Comparison of ENCODE assay signal across 9 cellular contexts in genomic region chr12:124884587-124885438, GRCh38. TPM values are rescaled to one million over a fixed set of nuclear protein-coding genes. Genes with fewer than 3 reads are reported as not detected.
DNase-seq lines count a peak whose midpoint lies in the region; ATAC-seq, FAIRE-seq and TF ChIP-seq lines count a peak whose summit lies in the region.
"Had no signal": no experiment of that assay in that cellular context is flagged by ENCODE, and none has a peak within 500 bp of the region (broad histone marks: within the 10 kb centered on the region; RNA-seq: fewer than 3 reads in every experiment).

No MANE protein-coding gene starts in this region.

- no peaks in the 10 kb centered on the region for H3K27me3 Mint-ChIP-seq in MCF 10A (ENCODE audit: insufficient read depth, unreplicated experiment)

- H3K36me3 ChIP-seq in K562 (ENCODE audit: control insufficient read depth, insufficient read depth, low read length), result no peaks in the 10 kb centered on the region

- H2AFZ ChIP-seq in K562 (ENCODE audit: low read depth, low read length), result peak overlapping the region; percentile 37
- H2AFZ ChIP-seq: parathyroid adenoma had no signal

- intact Hi-C loops in K562 (cut with micrococcal nuclease), result loop anchor here (2.0 kb wide), 2 partner anchors 22 kb away; partner anchors contain the start of gene SCARB1
- intact Hi-C loops in MCF 10A (cut with micrococcal nuclease), result no loop called here

- no peak for TF ChIP-seq POLR2A in K562 (conservative IDR thresholded peaks at IDR 0.05)

- CTCF ChIA-PET in K562 (lab: Yijun Ruan, JAX; ENCODE audit: low intra/inter-chr PET ratio), result no interaction called here
- CTCF ChIA-PET in MCF 10A (lab: Yijun Ruan, JAX), result interaction anchor here (1.2 kb wide), 1 partner anchor 8 kb away, joined by 4 read pairs; no protein-coding TSS in a partner anchor

- H3K27ac ChIP-seq in K562 (ENCODE audit: extremely low read depth, low read depth, low read length), result peak overlapping the region; percentile 57; the same call in 2 of the 3 replicates
- H3K27ac ChIP-seq: parathyroid adenoma had no signal

- no peaks in the 10 kb centered on the region for H3K27me3 ChIP-seq in K562 (ENCODE audit: control insufficient read depth in 2 of 2, insufficient read depth in 2 of 2, low read length in 2 of 2)

- in situ Hi-C loops in K562 (cut with MboI), result no loop called here

- no peaks in the 10 kb centered on the region for H3K9me3 Mint-ChIP-seq in MCF 10A (ENCODE audit: unreplicated experiment)

- H3K9me1 ChIP-seq in K562 (ENCODE audit: control insufficient read depth, insufficient read depth, low read length), result no peaks in the 10 kb centered on the region

- H3K4me1 ChIP-seq in K562 (replicated peaks in 1 of 2; ENCODE audit: control insufficient read depth in 2 of 2, insufficient read depth in 2 of 2, low read length in 2 of 2), result peaks cover 36 to 55% of the 10 kb centered on the region in 2 experiments
- H3K4me1 ChIP-seq: parathyroid adenoma had no signal

- peak; percentile 100 for FAIRE-seq in K562 (lab: Jason Lieb, UNC)

- H3K36me3 Mint-ChIP-seq in MCF 10A (ENCODE audit: insufficient read depth, unreplicated experiment), result peaks cover 1% of the 10 kb centered on the region

- H3K4me1 Mint-ChIP-seq in MCF 10A (ENCODE audit: insufficient read depth, unreplicated experiment), result peaks cover 7% of the 10 kb centered on the region

- H3K4me2 ChIP-seq in K562 (ENCODE audit: insufficient read depth, low read length), result peak overlapping the region; percentile 76

- peak; percentile 85 for TF ChIP-seq EP300 in K562 (IDR thresholded peaks at IDR 0.05; ENCODE audit: low read length)

- TF ChIP-seq CTCF in K562 (IDR thresholded peaks at IDR 0.05 in 2 of 3, conservative IDR thresholded peaks at IDR 0.05 in 1 of 3; ENCODE audit: insufficient read depth in 2 of 3, low read depth in 1 of 3, low read length in 3 of 3) (peak in 2 of 3 experiments; percentile 25 to 28; a peak in 2 of 6 replicates), MCF 10A (IDR thresholded peaks at IDR 0.05; ENCODE audit: unreplicated experiment) (no peak)

- WGBS in K562 (ENCODE audit: insufficient coverage, low coverage, missing lambda C conversion rate), result under 1% methylated on average over 13 of the region's 15 CpGs

- H3K79me2 ChIP-seq in K562 (ENCODE audit: control insufficient read depth, insufficient read depth, low read length), result no peaks in the 10 kb centered on the region
- H3K79me2 ChIP-seq: parathyroid adenoma had no signal

- no peaks in the 10 kb centered on the region; the same call in 1 of the 2 replicates for H4K20me1 ChIP-seq in K562 (replicated peaks; ENCODE audit: control insufficient read depth, insufficient read depth, low read length)

- TF ChIP-seq RAD21 in K562 (CRISPR knock-in tag; conservative IDR thresholded peaks at IDR 0.05 in 1 of 2, IDR thresholded peaks at IDR 0.05 in 1 of 2), result no peak

- H3K9me3 ChIP-seq in K562 (replicated peaks; ENCODE audit: control insufficient read depth, insufficient read depth, low read depth, low read length), result no peaks in the 10 kb centered on the region

- no peak overlapping the region for H3K4me3 Mint-ChIP-seq in MCF 10A (ENCODE audit: unreplicated experiment)

- H3K4me3 ChIP-seq in K562, result no peak overlapping the region

- DNase-seq in DMS53 treated with DMSO at 0.1 percent for 48 hours (lab: John Stamatoyannopoulos, UW; ENCODE audit: unreplicated experiment), result peak; percentile 62
- peak; percentile 77 to 98 (median 82) for DNase-seq in K562 (ENCODE audit: extremely low read depth in 1 of 4, low spot score in 3 of 4)
- no peak for DNase-seq in MCF 10A (ENCODE audit: unreplicated experiment)
- DNase-seq in pons (ENCODE audit: low spot score), result no peak
- DNase-seq in AG08395 (ENCODE audit: low spot score), result no peak
- no peak for DNase-seq in activated CD4-positive, alpha-beta T cell treated with anti-CD3 and anti-CD28 coated beads, Interleukin-2, amount 50 U/mL, for 4 hours

- peak; percentile 86 for ATAC-seq in GM19397 (IDR thresholded peaks at IDR 0.05; ENCODE audit: unreplicated experiment)
- peak; percentile 94 for ATAC-seq in HG03354 (IDR thresholded peaks at IDR 0.05; ENCODE audit: poor library complexity, severe bottlenecking, unreplicated experiment)
- peak; percentile 87 for ATAC-seq in K562

- BruUV-seq in K562 (replicated peaks; lab: Mats Ljungman, UMichigan) (no TSS peak), MCF 10A (replicated peaks; lab: Mats Ljungman, UMichigan) (no TSS peak)

- POLR2A ChIA-PET in K562 (lab: Yijun Ruan, JAX), result interaction anchor here (0.7 to 1.4 kb wide), 8 partner anchors 9 to 30 kb away, joined by 3 to 6 read pairs (median 3); partner anchors contain the start of genes SCARB1 and UBC
- POLR2A ChIA-PET in MCF 10A (lab: Yijun Ruan, JAX), result interaction anchor here (1.0 kb wide), 1 partner anchor 15 kb away, joined by 3 read pairs; no protein-coding TSS in a partner anchor

- no peak overlapping the region for H3K27ac Mint-ChIP-seq in MCF 10A (ENCODE audit: low read depth, unreplicated experiment)

- H3K9ac ChIP-seq in K562 (ENCODE audit: insufficient read depth in 1 of 2, low read depth in 2 of 2, low read length in 2 of 2), result peak overlapping the region; percentile 9 to 14; a peak in 3 of 4 replicates
- H3K9ac ChIP-seq: parathyroid adenoma had no signal

TF ChIP-seq in K562, 482 proteins besides CTCF, POLR2A, EP300 and RAD21 (continues in another document):
- TF ChIP-seq ZNF511 (CRISPR knock-in tag; IDR thresholded peaks at IDR 0.05), result 0 out of 2 replicates have a peak, but pooled peaks have one; percentile 48
- TF ChIP-seq RB1 (IDR thresholded peaks at IDR 0.05; ENCODE audit: low read depth), result peak; percentile 22; the same call in 1 of the 2 replicates

RNA-seq across cellular contexts. Expression of gene SCARB1, which starts 21.1 kb away (rescaled TPM):
- 238 and 543 TPM in 2 replicates for total RNA-seq in K562 (2011; cell fraction: chromatin; rRNA removed; ENCODE audit: low replicate concordance)
- total RNA-seq in K562 (2011; cell fraction: nucleolus; rRNA removed), result 351 and 425 TPM in 2 replicates
- total RNA-seq in K562 (2011; cell fraction: nucleoplasm; rRNA removed), result 354 and 357 TPM in 2 replicates
- 52.8 and 83.0 TPM in 2 replicates for total RNA-seq in K562 (2014; rRNA removed)
- total RNA-seq in K562 (2014; rRNA removed; fragmentation: Illumina TruSeq; extraction: Trizol), result 30.9 and 38.4 TPM in 2 replicates
- 36.0 and 38.7 TPM in 2 replicates for total RNA-seq in K562 (2015; rRNA removed; fragmentation: Illumina TruSeq; extraction: Trizol)
- total RNA-seq in K562 (2021), result 148 and 157 TPM in 2 replicates
- polyA plus RNA-seq in K562 (2011; rRNA removed), result 81.9 and 168 TPM in 2 replicates
- 161 and 163 TPM in 2 replicates for polyA plus RNA-seq in K562 (2011; cell fraction: cytosol; rRNA removed)
- polyA plus RNA-seq in K562 (2011; cell fraction: nucleus; rRNA removed), result 435 and 491 TPM in 2 replicates
- polyA plus RNA-seq in K562 (2012), result 87.6 and 124 TPM in 2 replicates
- polyA plus RNA-seq in K562 (2014; fragmentation: Illumina TruSeq; extraction: Trizol), result 143 and 152 TPM in 2 replicates
- polyA plus RNA-seq in K562 (2014; fragmentation: Nextera tagmentation; extraction: Ambion mirVana), result 1 to 10 TPM in 1 of 2 experiments, under 1 TPM in 1; 0.56 to 4.7 TPM
- polyA plus RNA-seq in K562 (2014; rRNA removed), result 79.2 and 92.6 TPM in 2 replicates
- 83.0 and 106 TPM in 2 replicates for polyA minus RNA-seq in K562 (2011; rRNA and poly(A)+ RNA removed)
- 90.2 and 100 TPM in 2 replicates for polyA minus RNA-seq in K562 (2011; cell fraction: cytosol; rRNA and poly(A)+ RNA removed)
- polyA minus RNA-seq in K562 (2011; cell fraction: nucleus; rRNA and poly(A)+ RNA removed), result 82.3 and 143 TPM in 2 replicates
- total RNA-seq in MCF 10A (2022), result 48.2 and 71.0 TPM in 2 replicates

RNA-seq across cellular contexts. Expression of gene UBC, which starts 29.6 kb away (rescaled TPM):
- total RNA-seq in K562 (2011; cell fraction: chromatin; rRNA removed; ENCODE audit: low replicate concordance), result 193 and 317 TPM in 2 replicates
- 188 and 214 TPM in 2 replicates for total RNA-seq in K562 (2011; cell fraction: nucleolus; rRNA removed)
- total RNA-seq in K562 (2011; cell fraction: nucleoplasm; rRNA removed), result 283 and 301 TPM in 2 replicates
- total RNA-seq in K562 (2014; rRNA removed) (717 and 744 TPM in 2 replicates), K562 (2014; rRNA removed; fragmentation: Illumina TruSeq; extraction: Trizol) (771 and 813 TPM in 2 replicates), K562 (2015; rRNA removed; fragmentation: Illumina TruSeq; extraction: Trizol) (795 and 812 TPM in 2 replicates), K562 (2021) (697 and 765 TPM in 2 replicates), MCF 10A (2022) (1,485 and 1,602 TPM in 2 replicates)
- polyA plus RNA-seq in K562 (2011; rRNA removed) (1,118 and 1,197 TPM in 2 replicates), K562 (2014; fragmentation: Illumina TruSeq; extraction: Trizol) (825 and 860 TPM in 2 replicates), K562 (2014; fragmentation: Nextera tagmentation; extraction: Ambion mirVana) (1,000 to 10,000 TPM in 1 of 2 experiments, 100 to 1,000 TPM in 1; 927 to 1,153 TPM), K562 (2014; rRNA removed) (533 and 624 TPM in 2 replicates)
- polyA plus RNA-seq in K562 (2011; cell fraction: cytosol; rRNA removed), result 514 and 899 TPM in 2 replicates
- 518 and 627 TPM in 2 replicates for polyA plus RNA-seq in K562 (2011; cell fraction: nucleus; rRNA removed)
- polyA plus RNA-seq in K562 (2012), result 1,269 and 1,358 TPM in 2 replicates
- 765 and 975 TPM in 2 replicates for polyA minus RNA-seq in K562 (2011; rRNA and poly(A)+ RNA removed)
- 543 and 602 TPM in 2 replicates for polyA minus RNA-seq in K562 (2011; cell fraction: cytosol; rRNA and poly(A)+ RNA removed)
- 77.0 and 177 TPM in 2 replicates for polyA minus RNA-seq in K562 (2011; cell fraction: nucleus; rRNA and poly(A)+ RNA removed)

Comparison
In these comparisons a context has a peak if more than half of its experiments do, and no peak if none do; other contexts are left out.
1. DNase-seq: peak in DMS53 treated with DMSO at 0.1 percent for 48 hours (single experiment) and K562 (4 of 4); none in MCF 10A (single experiment), pons (single experiment), AG08395 (single experiment) and activated CD4-positive, alpha-beta T cell treated with anti-CD3 and anti-CD28 coated beads, Interleukin-2, amount 50 U/mL, for 4 hours (0 of 2).
2. Peak in every context shown above with its lines, with median percentiles within 50 percentile points of each other: ATAC-seq.